8 cellular contexts compared by ENCODE assay signal in genomic region chr1:23958810-23959460, GRCh38. TPM values are rescaled to one million over a fixed set of nuclear protein-coding genes. Genes with fewer than 3 reads are reported as not detected.
A peak's percentile ranks its signal among the peaks of the same experiment; 100 is the strongest.
DNase-seq lines count a peak whose midpoint lies in the region; ATAC-seq, FAIRE-seq and TF ChIP-seq lines count a peak whose summit lies in the region.

No MANE protein-coding gene starts in this region.

- peak overlapping the region; percentile 100 for H3K27ac Mint-ChIP-seq in T-helper 17 cell

- peak overlapping the region; percentile 100 for H3K4me3 Mint-ChIP-seq in T-helper 17 cell

- H3K27ac ChIP-seq in angular gyrus (ENCODE audit: low read depth, low read length) = peak overlapping the region; percentile 97

- ATAC-seq in GM18498 (IDR thresholded peaks at IDR 0.05; ENCODE audit: unreplicated experiment) (peak; percentile 62), HG02938 (IDR thresholded peaks at IDR 0.05; ENCODE audit: unreplicated experiment) (peak; percentile 66), T-helper 17 cell (peak; percentile 83)

- DNase-seq in NCI-H1694 treated with DMSO at 0.1 percent for 48 hours (lab: John Stamatoyannopoulos, UW) (peak; percentile 80), T-helper 17 cell (peak; percentile 75 to 87 (median 76)), hepatic stellate cell (ENCODE audit: low spot score) (peak; percentile 85), retinal pigment epithelial cell (ENCODE audit: low read depth) (peak; percentile 86), D721Med (ENCODE audit: insufficient read length, low spot score) (no peak)

- peaks cover 2% of the 10 kb centered on the region for H3K36me3 Mint-ChIP-seq in T-helper 17 cell (ENCODE audit: low read depth)

- TF ChIP-seq CTCF in retinal pigment epithelial cell (conservative IDR thresholded peaks at IDR 0.05; ENCODE audit: low read depth, low read length) = peak; percentile 50
- no peak for TF ChIP-seq CTCF in D721Med (IDR thresholded peaks at IDR 0.05; ENCODE audit: insufficient read depth, missing control alignments)

- H3K27me3 Mint-ChIP-seq in T-helper 17 cell = no peaks in the 10 kb centered on the region

- peaks cover 29% of the 10 kb centered on the region for H3K4me1 Mint-ChIP-seq in T-helper 17 cell

- H3K9me3 ChIP-seq in T-helper 17 cell (ENCODE audit: control insufficient read depth, low read length, poor library complexity, severe bottlenecking) = no peaks in the 10 kb centered on the region

- FAIRE-seq in D721Med (lab: Jason Lieb, UNC) = no peak

- H3K4me3 ChIP-seq in retinal pigment epithelial cell (ENCODE audit: low read length) = peak overlapping the region; percentile 72

RNA-seq across cellular contexts. Expression of gene PNRC2, which starts 0.7 kb away (rescaled TPM):
- 100 to 1,000 TPM; 121 to 149 TPM for total RNA-seq in T-helper 17 cell

RNA-seq across cellular contexts. Expression of gene SRSF10, which starts 21.2 kb away (rescaled TPM):
- total RNA-seq in T-helper 17 cell = 100 to 1,000 TPM; 232 to 239 TPM

RNA-seq across cellular contexts. Expression of gene CNR2, which starts 45.8 kb away (rescaled TPM):
- total RNA-seq in T-helper 17 cell = under 1 TPM; 0.13 to 0.85 TPM
